ENCODE assay signal across 8 cellular contexts in the genomic region with DNA sequence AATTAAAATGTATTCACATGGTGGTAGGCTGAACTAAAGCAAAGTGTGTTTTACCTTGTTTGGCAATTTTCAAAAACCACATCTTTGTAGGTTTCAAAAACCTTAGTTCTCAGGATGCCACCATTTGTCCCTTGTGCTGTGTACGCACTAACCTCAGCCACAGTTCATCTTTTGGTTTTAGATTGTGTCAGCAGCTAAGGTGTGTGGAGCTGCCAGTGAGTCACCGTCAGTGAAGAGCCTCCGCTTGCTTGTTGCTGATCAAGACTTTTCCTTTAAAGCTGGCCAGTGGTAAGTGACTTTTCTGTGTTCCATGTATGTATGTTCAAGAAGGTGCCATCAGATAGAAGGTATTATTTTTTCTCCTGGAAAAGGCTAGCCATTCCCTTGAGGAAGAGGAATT. TPM values are rescaled to one million over a fixed set of nuclear protein-coding genes. Genes with fewer than 3 reads are reported as not detected.
DNase-seq lines count a peak whose midpoint lies in the region; ATAC-seq and TF ChIP-seq lines count a peak whose summit lies in the region.

No MANE protein-coding gene starts in this region.

- peak overlapping the region; percentile 82 for H3K4me3 Mint-ChIP-seq in activated naive CD8-positive, alpha-beta T cell treated with anti-CD3 and anti-CD28 coated beads, Interleukin-2, amount 50 U/mL, for 24 hours

- peaks cover 12% of the 10 kb centered on the region; the same call in 1 of the 2 replicates for H3K36me3 ChIP-seq in Karpas-422 (ENCODE audit: insufficient read depth, low read length)

- no peaks in the 10 kb centered on the region for H3K9me2 ChIP-seq in Karpas-422 (replicated peaks; ENCODE audit: insufficient read depth, low read length)

- H3K27me3 ChIP-seq in Karpas-422 (ENCODE audit: low read length), result no peaks in the 10 kb centered on the region

- H3K27ac ChIP-seq in Karpas-422 (ENCODE audit: low read length), result peak overlapping the region; percentile 67

- no peaks in the 10 kb centered on the region for H4K20me1 ChIP-seq in Karpas-422 (ENCODE audit: insufficient read depth, low read depth, low read length)

- in situ Hi-C loops in KBM-7 (cut with MboI; ENCODE audit: low pct_unique_long_range_greater_than_20kb, low sequenced_read_pairs), result loop anchor here (25.0 kb wide), 1 partner anchor 251 kb away; no protein-coding TSS in a partner anchor

- H3K4me1 Mint-ChIP-seq in activated naive CD8-positive, alpha-beta T cell treated with anti-CD3 and anti-CD28 coated beads, Interleukin-2, amount 50 U/mL, for 24 hours, result peaks cover 76% of the 10 kb centered on the region

- no peak overlapping the region for H3K9ac ChIP-seq in Karpas-422 (ENCODE audit: low read length)

- H3K4me2 ChIP-seq in Karpas-422 (ENCODE audit: low read depth, low read length, poor library complexity, severe bottlenecking), result peak overlapping the region; percentile 23

- H3K4me3 ChIP-seq in Karpas-422 (ENCODE audit: low read length), result no peak overlapping the region

- TF ChIP-seq CTCF in GM20000 (IDR thresholded peaks at IDR 0.05; ENCODE audit: extremely low read depth, missing control alignments), result no peak

- peak; percentile 95 for ATAC-seq in activated naive CD8-positive, alpha-beta T cell treated with anti-CD3 and anti-CD28 coated beads, Interleukin-2, amount 50 U/mL, for 24 hours

- DNase-seq in GM20000 (ENCODE audit: low spot score) (peak; percentile 39), Karpas-422 (no peak), NCI-H2107 treated with DMSO at 0.1 percent for 48 hours (lab: John Stamatoyannopoulos, UW; ENCODE audit: unreplicated experiment) (no peak), DMS79 treated with DMSO at 0.1 percent for 48 hours (lab: John Stamatoyannopoulos, UW) (no peak), KBM-7 (no peak), SW 1271 (lab: John Stamatoyannopoulos, UW) (no peak)
- peak; percentile 57 for DNase-seq in activated naive CD8-positive, alpha-beta T cell treated with anti-CD3 and anti-CD28 coated beads, Interleukin-2, amount 50 U/mL, for 24 hours
- peak; percentile 66 for DNase-seq in stimulated activated CD8-positive, alpha-beta memory T cell treated with anti-CD3 and anti-CD28 coated beads, Interleukin-4, amount 100 ng/mL, for 48 hours

- peaks cover 18% of the 10 kb centered on the region; the same call in 1 of the 2 replicates for H3K79me2 ChIP-seq in Karpas-422 (ENCODE audit: low read length)

- peaks cover 43% of the 10 kb centered on the region for H3K4me1 ChIP-seq in Karpas-422 (ENCODE audit: low read length)

- H3K36me3 Mint-ChIP-seq in activated naive CD8-positive, alpha-beta T cell treated with anti-CD3 and anti-CD28 coated beads, Interleukin-2, amount 50 U/mL, for 24 hours (ENCODE audit: low read depth), result peaks cover 59% of the 10 kb centered on the region

- peak overlapping the region; percentile 93 for H3K27ac Mint-ChIP-seq in activated naive CD8-positive, alpha-beta T cell treated with anti-CD3 and anti-CD28 coated beads, Interleukin-2, amount 50 U/mL, for 24 hours

- no peak overlapping the region for H2AFZ ChIP-seq in Karpas-422 (ENCODE audit: low read length)

- H3K9me3 ChIP-seq in Karpas-422 (ENCODE audit: low read length), result no peaks in the 10 kb centered on the region

- H3K9me3 Mint-ChIP-seq in activated naive CD8-positive, alpha-beta T cell treated with anti-CD3 and anti-CD28 coated beads, Interleukin-2, amount 50 U/mL, for 24 hours, result no peaks in the 10 kb centered on the region

- no peaks in the 10 kb centered on the region for H3K27me3 Mint-ChIP-seq in activated naive CD8-positive, alpha-beta T cell treated with anti-CD3 and anti-CD28 coated beads, Interleukin-2, amount 50 U/mL, for 24 hours

RNA-seq across cellular contexts. Expression of gene OXNAD1, which starts 21.1 kb away (rescaled TPM):
- total RNA-seq in Karpas-422 (2014; rRNA removed; shearing (Covaris generic); ENCODE audit: low replicate concordance), result 23.3 and 30.3 TPM in 2 replicates

RNA-seq across cellular contexts. Expression of gene DPH3, which starts 21.4 kb away (rescaled TPM):
- 7.6 and 22.2 TPM in 2 replicates for total RNA-seq in Karpas-422 (2014; rRNA removed; shearing (Covaris generic); ENCODE audit: low replicate concordance)

Comparison
In these comparisons a context has a peak if more than half of its experiments do, and no peak if none do; other contexts are left out.
1. DNase-seq: peak in GM20000 (single experiment), activated naive CD8-positive, alpha-beta T cell treated with anti-CD3 and anti-CD28 coated beads, Interleukin-2, amount 50 U/mL, for 24 hours (single experiment) and stimulated activated CD8-positive, alpha-beta memory T cell treated with anti-CD3 and anti-CD28 coated beads, Interleukin-4, amount 100 ng/mL, for 48 hours (single experiment); none in Karpas-422 (single experiment), NCI-H2107 treated with DMSO at 0.1 percent for 48 hours (single experiment), DMS79 treated with DMSO at 0.1 percent for 48 hours (single experiment), KBM-7 (single experiment) and SW 1271 (0 of 2).